7 cellular contexts compared by ENCODE assay signal in genomic region chr15:30261432-30262141, GRCh38.
DNase-seq lines count a peak whose midpoint lies in the region; ATAC-seq, FAIRE-seq and TF ChIP-seq lines count a peak whose summit lies in the region.
"Not testable (repeated sequence)": the region's sequence is repeated elsewhere in the genome, so short reads cannot be mapped to it uniquely, and the experiment has no call there.

No MANE protein-coding gene starts in this region.

- in situ Hi-C loops in Panc1 (cut with HindIII; ENCODE audit: low pct_unique_long_range_greater_than_20kb, low sequenced_read_pairs); HepG2 (cut with HindIII; ENCODE audit: extremely low pct_ligation_motif_present, low pct_unique_long_range_greater_than_20kb): not testable (repeated sequence)

- H3K4me2 ChIP-seq in HCT116 (ENCODE audit: low read length); HepG2 (ENCODE audit: low read depth, low read length): not testable (repeated sequence)

- H3K9me2 ChIP-seq in HCT116 (ENCODE audit: insufficient read depth) = not testable (repeated sequence)

- not testable (repeated sequence) for H3K27ac ChIP-seq in HCT116 (ENCODE audit: low read depth, low read length); Panc1 (ENCODE audit: low read length); HepG2 (ENCODE audit: extremely low read length, insufficient read depth, low read length)

- not testable (repeated sequence) for H3K4me1 ChIP-seq in HCT116 (ENCODE audit: control insufficient read depth in 1 of 2, insufficient read depth in 2 of 2, low read length in 2 of 2); Panc1 (ENCODE audit: control insufficient read depth, insufficient read depth, low read length); HepG2 (ENCODE audit: insufficient read depth, low read length)

- not testable (repeated sequence) for H3K79me2 ChIP-seq in HCT116 (ENCODE audit: insufficient read depth, low read length); HepG2 (ENCODE audit: insufficient read depth, low read length)

- not testable (repeated sequence) for H3K9me3 Mint-ChIP-seq in CD14-positive monocyte; activated naive CD8-positive, alpha-beta T cell treated with anti-CD3 and anti-CD28 coated beads, Interleukin-2, amount 10 ng/mL, durations not matched to agents 7 days and 5 days; stimulated activated memory B cell treated with anti-CD40 and anti-IgM and Interleukin-4, amounts not matched to agents 10 μg/mL and 1 μg/mL and 100 μg/mL, for 72 hours

- not testable (repeated sequence) for H3K27ac Mint-ChIP-seq in CD14-positive monocyte; activated naive CD8-positive, alpha-beta T cell treated with anti-CD3 and anti-CD28 coated beads, Interleukin-2, amount 10 ng/mL, durations not matched to agents 7 days and 5 days; stimulated activated memory B cell treated with anti-CD40 and anti-IgM and Interleukin-4, amounts not matched to agents 10 μg/mL and 1 μg/mL and 100 μg/mL, for 72 hours

- not testable (repeated sequence) for H3K36me3 Mint-ChIP-seq in CD14-positive monocyte; activated naive CD8-positive, alpha-beta T cell treated with anti-CD3 and anti-CD28 coated beads, Interleukin-2, amount 10 ng/mL, durations not matched to agents 7 days and 5 days; stimulated activated memory B cell treated with anti-CD40 and anti-IgM and Interleukin-4, amounts not matched to agents 10 μg/mL and 1 μg/mL and 100 μg/mL, for 72 hours

- RAD21 ChIA-PET in HCT116 (lab: Charles Lee; ENCODE audit: low non-redundant PET in 1 of 2, low total read pairs in 2 of 2, uncharacterized antibody in 2 of 2, unreplicated experiment in 2 of 2) = not testable (repeated sequence)

- not testable (repeated sequence) for H3K4me3 Mint-ChIP-seq in CD14-positive monocyte; activated naive CD8-positive, alpha-beta T cell treated with anti-CD3 and anti-CD28 coated beads, Interleukin-2, amount 10 ng/mL, durations not matched to agents 7 days and 5 days; stimulated activated memory B cell treated with anti-CD40 and anti-IgM and Interleukin-4, amounts not matched to agents 10 μg/mL and 1 μg/mL and 100 μg/mL, for 72 hours

- ATAC-seq in HCT116 (peak; percentile 54), Panc1 (peak; percentile 48; the same call in 1 of the 2 replicates), esophagus mucosa (peak; percentile 20), HepG2 (peak; percentile 48)
- ATAC-seq in activated naive CD8-positive, alpha-beta T cell treated with anti-CD3 and anti-CD28 coated beads, Interleukin-2, amount 10 ng/mL, durations not matched to agents 7 days and 5 days (ENCODE audit: low read depth) = not testable (repeated sequence)
- ATAC-seq in stimulated activated memory B cell treated with anti-CD40 and anti-IgM and Interleukin-4, amounts not matched to agents 10 μg/mL and 1 μg/mL and 100 μg/mL, for 72 hours = peak; percentile 14

- not testable (repeated sequence) for BruUV-seq in HCT116 (replicated peaks; lab: Mats Ljungman, UMichigan); Panc1 (replicated peaks; lab: Mats Ljungman, UMichigan); HepG2 (replicated peaks; lab: Mats Ljungman, UMichigan)

- CTCF ChIA-PET in HCT116 (lab: Charles Lee); Panc1 (lab: Charles Lee); HepG2 (lab: Yijun Ruan, JAX; ENCODE audit: low intra/inter-chr PET ratio, low total read pairs): not testable (repeated sequence)

- H2AFZ ChIP-seq in HCT116 (ENCODE audit: low read depth, low read length, poor library complexity, severe bottlenecking); HepG2 (ENCODE audit: low read length): not testable (repeated sequence)

- not testable (repeated sequence) for TF ChIP-seq RAD21 in HCT116 (IDR thresholded peaks at IDR 0.05; ENCODE audit: low read depth); HepG2 (CRISPR knock-in tag; IDR thresholded peaks at IDR 0.05)

- not testable (repeated sequence) for TF ChIP-seq POLR2A in HCT116 (IDR thresholded peaks at IDR 0.05; ENCODE audit: borderline replicate concordance, extremely low read depth, insufficient read depth, insufficient read length); HepG2 (IDR thresholded peaks at IDR 0.05; ENCODE audit: insufficient read depth in 1 of 2, low read depth in 2 of 2, low read length in 2 of 2)

- POLR2A ChIA-PET in HCT116 (lab: Charles Lee); Panc1 (lab: Charles Lee); activated naive CD8-positive, alpha-beta T cell treated with anti-CD3 and anti-CD28 coated beads, Interleukin-2, amount 10 ng/mL, durations not matched to agents 7 days and 5 days (lab: Charles Lee); HepG2 (lab: Yijun Ruan, JAX): not testable (repeated sequence)

- H3K27me3 ChIP-seq in HCT116 (ENCODE audit: insufficient read depth, low read length); Panc1 (ENCODE audit: control insufficient read depth, insufficient read depth, low read length); HepG2 (ENCODE audit: control insufficient read depth in 1 of 2, insufficient read depth in 2 of 2, low read length in 2 of 2): not testable (repeated sequence)

- TF ChIP-seq EP300 in HepG2 (IDR thresholded peaks at IDR 0.05; ENCODE audit: low read depth in 2 of 2, low read length in 2 of 2); HepG2 (CRISPR knock-in tag; IDR thresholded peaks at IDR 0.05; ENCODE audit: borderline replicate concordance): not testable (repeated sequence)

- not testable (repeated sequence) for H3K9me3 ChIP-seq in HCT116 (ENCODE audit: control insufficient read depth in 1 of 2, insufficient read depth in 1 of 2, low read depth in 1 of 2, low read length in 2 of 2); Panc1 (ENCODE audit: control insufficient read depth, insufficient read depth, low read depth, low read length); HepG2 (ENCODE audit: low read length)

- TF ChIP-seq CTCF in CD14-positive monocyte (IDR thresholded peaks at IDR 0.05) = peak; percentile 12
- not testable (repeated sequence) for TF ChIP-seq CTCF in HCT116 (IDR thresholded peaks at IDR 0.05 in 2 of 3, conservative IDR thresholded peaks at IDR 0.05 in 1 of 3; ENCODE audit: borderline replicate concordance in 1 of 3, insufficient read depth in 1 of 3, low read depth in 2 of 3, low read length in 2 of 3); Panc1 (IDR thresholded peaks at IDR 0.05); HepG2 (CRISPR knock-in tag; IDR thresholded peaks at IDR 0.05)

- not testable (repeated sequence) for H4K20me1 ChIP-seq in HCT116 (ENCODE audit: insufficient read depth); HepG2 (ENCODE audit: insufficient read depth, low read length)

- not testable (repeated sequence) for FAIRE-seq in HepG2 (lab: Jason Lieb, UNC)

- H3K4me3 ChIP-seq in HCT116 (replicated peaks in 1 of 2; ENCODE audit: low read depth in 1 of 2, low read length in 2 of 2); Panc1 (ENCODE audit: low read depth in 2 of 2, low read length in 2 of 2); HepG2 (replicated peaks in 1 of 3; ENCODE audit: insufficient read depth in 1 of 3, low read depth in 2 of 3, low read length in 3 of 3): not testable (repeated sequence)

- not testable (repeated sequence) for H3K27me3 Mint-ChIP-seq in CD14-positive monocyte (ENCODE audit: low read depth in 3 of 3); activated naive CD8-positive, alpha-beta T cell treated with anti-CD3 and anti-CD28 coated beads, Interleukin-2, amount 10 ng/mL, durations not matched to agents 7 days and 5 days; stimulated activated memory B cell treated with anti-CD40 and anti-IgM and Interleukin-4, amounts not matched to agents 10 μg/mL and 1 μg/mL and 100 μg/mL, for 72 hours

- not testable (repeated sequence) for H3K36me3 ChIP-seq in HCT116 (ENCODE audit: control insufficient read depth in 1 of 2, insufficient read depth in 2 of 2, low read length in 2 of 2); Panc1 (ENCODE audit: control insufficient read depth, insufficient read depth, low read length); HepG2 (replicated peaks in 1 of 2; ENCODE audit: control insufficient read depth in 1 of 2, insufficient read depth in 2 of 2, low read length in 2 of 2)

- H3K9ac ChIP-seq in HCT116 (ENCODE audit: low read length); HepG2 (ENCODE audit: insufficient read depth, low read depth, low read length): not testable (repeated sequence)

- H3K4me1 Mint-ChIP-seq in CD14-positive monocyte; activated naive CD8-positive, alpha-beta T cell treated with anti-CD3 and anti-CD28 coated beads, Interleukin-2, amount 10 ng/mL, durations not matched to agents 7 days and 5 days; stimulated activated memory B cell treated with anti-CD40 and anti-IgM and Interleukin-4, amounts not matched to agents 10 μg/mL and 1 μg/mL and 100 μg/mL, for 72 hours: not testable (repeated sequence)

- DNase-seq in CD14-positive monocyte (ENCODE audit: low spot score) = peak; percentile 33
- DNase-seq in HCT116 (ENCODE audit: low read depth, low spot score); Panc1 (ENCODE audit: low read depth, low spot score); HepG2 (ENCODE audit: low spot score): not testable (repeated sequence)
- DNase-seq in activated naive CD8-positive, alpha-beta T cell treated with anti-CD3 and anti-CD28 coated beads, Interleukin-2, amount 10 ng/mL, durations not matched to agents 7 days and 5 days = peak; percentile 19

- intact Hi-C loops in CD14-positive monocyte (cut with micrococcal nuclease); HCT116 (cut with micrococcal nuclease); Panc1 (cut with micrococcal nuclease; ENCODE audit: unreplicated experiment); HepG2 (cut with micrococcal nuclease; ENCODE audit: unreplicated experiment): not testable (repeated sequence)

- WGBS in HepG2 (ENCODE audit: low lambda C conversion rate) = 91% methylated on average over 14 of the region's 23 CpGs
